Comparison of ENCODE assay signal across 1 cellular context in the genomic region with DNA sequence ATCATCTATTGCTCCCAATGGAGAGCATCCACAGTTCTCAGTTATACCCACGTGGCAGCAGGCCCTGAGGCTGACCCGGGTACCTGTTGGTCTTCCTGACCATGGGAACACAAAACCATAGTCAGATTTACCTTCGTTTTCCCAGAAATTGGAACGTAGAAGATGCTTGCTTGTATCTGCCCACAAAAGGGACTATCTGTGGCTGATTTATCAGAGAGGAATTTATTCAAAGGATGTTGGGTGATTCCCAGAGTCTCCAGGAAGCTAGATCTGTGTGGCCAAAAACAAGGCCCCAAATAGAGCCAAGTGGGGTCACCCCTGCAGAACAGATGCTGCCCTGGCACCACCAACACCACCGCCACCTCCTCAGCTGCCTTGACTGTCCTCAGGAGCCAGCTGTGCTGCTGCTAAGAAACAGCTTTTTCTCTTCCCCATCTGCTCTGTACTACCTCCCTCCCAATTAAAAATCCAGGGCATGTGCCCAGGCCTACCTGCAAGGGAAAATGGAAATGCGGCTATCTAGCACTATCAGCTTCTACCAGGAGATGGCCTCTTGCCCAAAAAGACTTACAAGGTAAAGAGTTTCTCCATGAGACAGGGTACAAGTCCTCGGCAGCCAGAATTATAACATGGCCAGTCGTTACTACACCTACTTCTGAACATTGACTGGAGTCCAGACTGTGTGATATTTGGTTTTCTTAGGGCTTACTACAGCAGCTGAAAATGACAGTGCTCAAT.
TF ChIP-seq lines count a peak whose summit lies in the region.

No MANE protein-coding gene starts in this region.

TF ChIP-seq in HCT116, 20 proteins besides CTCF, POLR2A, EP300 and RAD21 (continued from another document):
- no peak for TF ChIP-seq SRF (IDR thresholded peaks at IDR 0.05; ENCODE audit: low read depth)
- no peak for TF ChIP-seq POLR2AphosphoS5 (IDR thresholded peaks at IDR 0.05; ENCODE audit: low read depth, low read length)
- no peak for TF ChIP-seq FOSL1 (IDR thresholded peaks at IDR 0.05; ENCODE audit: low read depth)
